In genomic region chr12:64757778-64758177, GRCh38 we compare ENCODE assay signal across 11 cellular contexts. TPM values are rescaled to one million over a fixed set of nuclear protein-coding genes. Genes with fewer than 3 reads are reported as not detected.
DNase-seq lines count a peak whose midpoint lies in the region; ATAC-seq and TF ChIP-seq lines count a peak whose summit lies in the region.
"Had no signal": no experiment of that assay in that cellular context is flagged by ENCODE, and none has a peak within 500 bp of the region (broad histone marks: within the 10 kb centered on the region; RNA-seq: fewer than 3 reads in every experiment).

No MANE protein-coding gene starts in this region.

- H3K27me3 ChIP-seq in sigmoid colon: no peaks in the 10 kb centered on the region

- H3K4me1 Mint-ChIP-seq in T-helper 2 cell treated with Interferon-gamma antibody and Interleukin-4, amounts not matched to agents 5 μg/mL and 100 μg/mL, for 36 hours (ENCODE audit: low read depth): peaks cover 46% of the 10 kb centered on the region
- peaks cover 45 to 61% (median 54%) of the 10 kb centered on the region in 3 donors for H3K4me1 Mint-ChIP-seq in T-cell
- peaks cover 42% of the 10 kb centered on the region for H3K4me1 Mint-ChIP-seq in stimulated activated memory B cell treated with anti-CD40 and anti-IgM and Interleukin-4, amounts not matched to agents 10 μg/mL and 1 μg/mL and 100 μg/mL, for 72 hours

- no peak for DNase-seq in T-helper 2 cell treated with Interferon-gamma antibody and Interleukin-4, amounts not matched to agents 5 μg/mL and 100 μg/mL, for 36 hours (ENCODE audit: low spot score)
- DNase-seq in T-helper 2 cell: no peak
- no peak for DNase-seq in T-cell
- no peak for DNase-seq in fibroblast of pulmonary artery (ENCODE audit: low read depth)
- DNase-seq in HEK293T (ENCODE audit: extremely low spot score): no peak
- no peak for DNase-seq in sigmoid colon
- DNase-seq: activated CD4-positive, alpha-beta T cell treated with anti-CD3 and anti-CD28 coated beads for 1 hour; effector CD8-positive, alpha-beta T cell; NCI-H2171 had no signal

- peak overlapping the region; percentile 6 for H3K27ac Mint-ChIP-seq in T-helper 2 cell treated with Interferon-gamma antibody and Interleukin-4, amounts not matched to agents 5 μg/mL and 100 μg/mL, for 36 hours
- peak overlapping the region; percentile 52 to 76 for H3K27ac Mint-ChIP-seq in T-cell
- H3K27ac Mint-ChIP-seq in stimulated activated memory B cell treated with anti-CD40 and anti-IgM and Interleukin-4, amounts not matched to agents 10 μg/mL and 1 μg/mL and 100 μg/mL, for 72 hours: peak overlapping the region; percentile 38

- TF ChIP-seq CTCF in fibroblast of pulmonary artery (IDR thresholded peaks at IDR 0.05; ENCODE audit: low read length, missing control alignments) (no peak), sigmoid colon (IDR thresholded peaks at IDR 0.05) (no peak)

- peak overlapping the region in 2 of 4 donors; percentile 48 to 92 for H3K27ac ChIP-seq in sigmoid colon

- peaks cover 21% of the 10 kb centered on the region for H3K36me3 Mint-ChIP-seq in T-helper 2 cell treated with Interferon-gamma antibody and Interleukin-4, amounts not matched to agents 5 μg/mL and 100 μg/mL, for 36 hours (ENCODE audit: low read depth)
- peaks cover 15% of the 10 kb centered on the region for H3K36me3 Mint-ChIP-seq in T-cell
- H3K36me3 Mint-ChIP-seq in stimulated activated memory B cell treated with anti-CD40 and anti-IgM and Interleukin-4, amounts not matched to agents 10 μg/mL and 1 μg/mL and 100 μg/mL, for 72 hours: peaks cover 6% of the 10 kb centered on the region

- CTCF ChIA-PET in T-cell (lab: Charles Lee) (interaction anchor here in 1 of 2 donors (1.2 to 1.3 kb wide), 2 partner anchors 38 to 209 kb away, joined by 3 to 5 read pairs; no protein-coding TSS in a partner anchor), HEK293T (lab: Yijun Ruan, JAX) (no interaction called here)

- WGBS in sigmoid colon, 2 donors: 48 to 50% methylated on average over 3 of the region's 3 CpGs

- peak overlapping the region; percentile 4 for H3K4me3 ChIP-seq in fibroblast of pulmonary artery (replicated peaks; ENCODE audit: low read depth, low read length)
- peak overlapping the region in 1 of 4 donors; percentile 85 for H3K4me3 ChIP-seq in sigmoid colon

- peak overlapping the region; percentile 52 for H3K4me3 Mint-ChIP-seq in T-helper 2 cell treated with Interferon-gamma antibody and Interleukin-4, amounts not matched to agents 5 μg/mL and 100 μg/mL, for 36 hours
- H3K4me3 Mint-ChIP-seq in T-cell: peak overlapping the region; percentile 39 to 94 (median 90)
- H3K4me3 Mint-ChIP-seq in stimulated activated memory B cell treated with anti-CD40 and anti-IgM and Interleukin-4, amounts not matched to agents 10 μg/mL and 1 μg/mL and 100 μg/mL, for 72 hours: peak overlapping the region; percentile 73

- intact Hi-C loops in sigmoid colon (cut with DNase I): loop anchor here (5.0 kb wide), 1 partner anchor 145 kb away; the partner anchor contains the start of gene RASSF3

- peaks cover 4% of the 10 kb centered on the region for H3K27me3 Mint-ChIP-seq in T-helper 2 cell treated with Interferon-gamma antibody and Interleukin-4, amounts not matched to agents 5 μg/mL and 100 μg/mL, for 36 hours (ENCODE audit: low read depth)
- no peaks in the 10 kb centered on the region for H3K27me3 Mint-ChIP-seq in T-cell
- no peaks in the 10 kb centered on the region for H3K27me3 Mint-ChIP-seq in stimulated activated memory B cell treated with anti-CD40 and anti-IgM and Interleukin-4, amounts not matched to agents 10 μg/mL and 1 μg/mL and 100 μg/mL, for 72 hours

- H3K9me3 ChIP-seq in sigmoid colon: no peaks in the 10 kb centered on the region

- POLR2A ChIA-PET in T-cell (lab: Charles Lee): interaction anchor here in 1 of 2 donors (0.6 kb wide), 1 partner anchor 50 kb away, joined by 3 read pairs; no protein-coding TSS in a partner anchor
- POLR2A ChIA-PET in HEK293T (lab: Yijun Ruan, JAX): no interaction called here

- H3K9me3 Mint-ChIP-seq in T-helper 2 cell treated with Interferon-gamma antibody and Interleukin-4, amounts not matched to agents 5 μg/mL and 100 μg/mL, for 36 hours: no peaks in the 10 kb centered on the region
- no peaks in the 10 kb centered on the region for H3K9me3 Mint-ChIP-seq in T-cell
- no peaks in the 10 kb centered on the region for H3K9me3 Mint-ChIP-seq in stimulated activated memory B cell treated with anti-CD40 and anti-IgM and Interleukin-4, amounts not matched to agents 10 μg/mL and 1 μg/mL and 100 μg/mL, for 72 hours

- H3K36me3 ChIP-seq in sigmoid colon: no peaks in the 10 kb centered on the region

- TF ChIP-seq POLR2A in sigmoid colon (IDR thresholded peaks at IDR 0.05): no peak

- TF ChIP-seq EP300 in sigmoid colon (IDR thresholded peaks at IDR 0.05): no peak

- peaks cover 0 to 25% (median 11%) of the 10 kb centered on the region in 4 donors for H3K4me1 ChIP-seq in sigmoid colon

- ATAC-seq in T-cell (replicated peaks in 1 of 4): no peak
- ATAC-seq in stimulated activated memory B cell treated with anti-CD40 and anti-IgM and Interleukin-4, amounts not matched to agents 10 μg/mL and 1 μg/mL and 100 μg/mL, for 72 hours: no peak
- no peak for ATAC-seq in esophagus mucosa

TF ChIP-seq in HEK293T, 16 proteins besides CTCF, POLR2A, EP300 and RAD21:
- TF ChIP-seq NFRKB (IDR thresholded peaks at IDR 0.05): no peak

RNA-seq across cellular contexts. Expression of gene GNS, which starts 1.4 kb away (rescaled TPM):
- total RNA-seq in T-cell (10 to 100 TPM; 22.9 to 29.4 (median 25.5) TPM), esophagus mucosa (28.9 TPM), sigmoid colon (10 to 100 TPM; 65.3 to 73.0 (median 70.5) TPM)
- 10 to 100 TPM in 2 of 3 donors, 1 to 10 TPM in 1; 4.2 to 32.6 (median 18.0) TPM for polyA plus RNA-seq in sigmoid colon

Comparison
In these comparisons a context has a peak if more than half of its experiments do, and no peak if none do; other contexts are left out.
1. H3K27ac Mint-ChIP-seq: peak in every context shown above with its lines; median percentile 64 in T-cell; 38 in stimulated activated memory B cell treated with anti-CD40 and anti-IgM and Interleukin-4, amounts not matched to agents 10 μg/mL and 1 μg/mL and 100 μg/mL, for 72 hours; 6 in T-helper 2 cell treated with Interferon-gamma antibody and Interleukin-4, amounts not matched to agents 5 μg/mL and 100 μg/mL, for 36 hours.